Comparison of ENCODE assay signal across 9 cellular contexts in genomic region chr11:75400110-75400865, GRCh38. TPM values are rescaled to one million over a fixed set of nuclear protein-coding genes. Genes with fewer than 3 reads are reported as not detected.
A peak's percentile ranks its signal among the peaks of the same experiment; 100 is the strongest.
DNase-seq lines count a peak whose midpoint lies in the region; ATAC-seq, FAIRE-seq and TF ChIP-seq lines count a peak whose summit lies in the region.
"Had no signal": no experiment of that assay in that cellular context is flagged by ENCODE, and none has a peak within 500 bp of the region (broad histone marks: within the 10 kb centered on the region; RNA-seq: fewer than 3 reads in every experiment).

No MANE protein-coding gene starts in this region.

- H3K9me3 ChIP-seq in osteoblast (ENCODE audit: low read depth, low read length), result no peaks in the 10 kb centered on the region

- H3K27ac ChIP-seq in VCaP (peak overlapping the region; percentile 94), osteoblast (ENCODE audit: low read depth, low read length) (peak overlapping the region; percentile 86)

- peaks cover 60% of the 10 kb centered on the region for H3K79me2 ChIP-seq in osteoblast (ENCODE audit: insufficient read depth, low read length)

- no peak for FAIRE-seq in GM12891 (lab: Jason Lieb, UNC)
- FAIRE-seq: G401.6 had no signal

- H3K27me3 ChIP-seq in osteoblast (ENCODE audit: insufficient read depth, low read length), result no peaks in the 10 kb centered on the region

- no peak for TF ChIP-seq POLR2A in GM12891 (IDR thresholded peaks at IDR 0.05; ENCODE audit: low read depth, low read length)

- H2AFZ ChIP-seq in osteoblast (ENCODE audit: low read length), result no peak overlapping the region

- H3K4me2 ChIP-seq in osteoblast (ENCODE audit: insufficient read depth, low read length), result peak overlapping the region; percentile 100

- H3K4me1 ChIP-seq in osteoblast (ENCODE audit: insufficient read depth, low read length), result peaks cover 40% of the 10 kb centered on the region

- TF ChIP-seq CTCF in VCaP (conservative IDR thresholded peaks at IDR 0.05) (no peak), fibroblast of pulmonary artery (IDR thresholded peaks at IDR 0.05; ENCODE audit: low read length, missing control alignments) (no peak), osteoblast (IDR thresholded peaks at IDR 0.05; ENCODE audit: extremely low read depth, low read depth, low read length) (no peak)

- H3K4me3 ChIP-seq in fibroblast of pulmonary artery (replicated peaks; ENCODE audit: low read depth, low read length) (peak overlapping the region; percentile 85), osteoblast (ENCODE audit: insufficient read depth, low read length) (peak overlapping the region; percentile 75)

- DNase-seq in NOMO-1 treated with DMSO at 0.1 percent for 48 hours (lab: John Stamatoyannopoulos, UW; ENCODE audit: unreplicated experiment) (peak; percentile 30), NOMO-1 (lab: John Stamatoyannopoulos, UW; ENCODE audit: unreplicated experiment in 2 of 2) (no peak), fibroblast of pulmonary artery (ENCODE audit: low read depth) (no peak), osteoblast (ENCODE audit: insufficient read length, low spot score, missing footprints) (no peak), GM12891 (ENCODE audit: insufficient read length, low spot score) (no peak)

- ATAC-seq in HG03108 (IDR thresholded peaks at IDR 0.05; ENCODE audit: unreplicated experiment), result no peak
- no peak for ATAC-seq in HG03097 (IDR thresholded peaks at IDR 0.05; ENCODE audit: low FRiP score, unreplicated experiment)

- H4K20me1 ChIP-seq in osteoblast (ENCODE audit: insufficient read depth, low read length), result peaks cover 53% of the 10 kb centered on the region

- peaks cover 49% of the 10 kb centered on the region for H3K36me3 ChIP-seq in osteoblast (ENCODE audit: insufficient read depth, low read length)

TF ChIP-seq in GM12891, 5 proteins besides CTCF, POLR2A, EP300 and RAD21:
- no peak for TF ChIP-seq POLR2AphosphoS5 (IDR thresholded peaks at IDR 0.05; ENCODE audit: low read depth, low read length)
- no peak for TF ChIP-seq TAF1 (IDR thresholded peaks at IDR 0.05; ENCODE audit: low read depth, low read length)
- TF ChIP-seq PAX5 (IDR thresholded peaks at IDR 0.05; ENCODE audit: insufficient read depth, low read length, severe bottlenecking), result no peak
TF ChIP-seq in GM12891: peak in this region for 0.

RNA-seq across cellular contexts. Expression of gene RPS3, which starts 1.0 kb away (rescaled TPM):
- 1,511 and 1,512 TPM in 2 replicates for total RNA-seq in osteoblast
- 5,804 TPM for polyA plus RNA-seq in GM12891 (2012; ENCODE audit: low read depth, missing spikeins)

RNA-seq across cellular contexts. Expression of gene KLHL35, which starts 32.7 kb away (rescaled TPM):
- total RNA-seq in osteoblast, result 2.4 and 4.3 TPM in 2 replicates
- polyA plus RNA-seq in GM12891 (2012; ENCODE audit: low read depth, missing spikeins), result 0.35 TPM

RNA-seq across cellular contexts. Expression of gene ARRB1, which starts 48.8 kb away (rescaled TPM):
- 14.5 and 19.4 TPM in 2 replicates for total RNA-seq in osteoblast
- polyA plus RNA-seq in GM12891 (2012; ENCODE audit: low read depth, missing spikeins), result 1.6 TPM
